ENCODE assay signal across 1 cellular context in the genomic region with DNA sequence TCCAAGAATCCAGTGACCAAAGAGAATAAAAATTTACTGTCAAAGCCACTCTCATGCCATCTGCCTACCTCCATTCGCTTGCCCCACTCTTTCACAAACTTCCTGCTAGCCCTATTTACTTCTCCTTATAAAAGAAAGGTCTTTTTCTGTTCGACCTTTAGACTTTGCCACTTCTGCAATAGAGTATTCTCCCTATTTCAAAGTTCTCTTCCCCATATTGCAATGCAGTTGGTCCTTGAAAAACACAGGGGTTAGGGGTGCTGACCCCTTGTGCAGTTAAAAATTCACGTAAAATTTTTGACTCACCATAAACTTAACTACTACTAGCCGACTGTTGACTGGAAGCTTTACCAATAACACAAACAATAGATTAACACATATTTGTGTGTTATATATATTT.
A peak's percentile ranks its signal among the peaks of the same experiment; 100 is the strongest.
TF ChIP-seq lines count a peak whose summit lies in the region.

No MANE protein-coding gene starts in this region.

TF ChIP-seq in HepG2, 621 proteins besides CTCF, POLR2A, EP300 and RAD21 (continued from another document and continues in another):
- TF ChIP-seq, protein P1, sequence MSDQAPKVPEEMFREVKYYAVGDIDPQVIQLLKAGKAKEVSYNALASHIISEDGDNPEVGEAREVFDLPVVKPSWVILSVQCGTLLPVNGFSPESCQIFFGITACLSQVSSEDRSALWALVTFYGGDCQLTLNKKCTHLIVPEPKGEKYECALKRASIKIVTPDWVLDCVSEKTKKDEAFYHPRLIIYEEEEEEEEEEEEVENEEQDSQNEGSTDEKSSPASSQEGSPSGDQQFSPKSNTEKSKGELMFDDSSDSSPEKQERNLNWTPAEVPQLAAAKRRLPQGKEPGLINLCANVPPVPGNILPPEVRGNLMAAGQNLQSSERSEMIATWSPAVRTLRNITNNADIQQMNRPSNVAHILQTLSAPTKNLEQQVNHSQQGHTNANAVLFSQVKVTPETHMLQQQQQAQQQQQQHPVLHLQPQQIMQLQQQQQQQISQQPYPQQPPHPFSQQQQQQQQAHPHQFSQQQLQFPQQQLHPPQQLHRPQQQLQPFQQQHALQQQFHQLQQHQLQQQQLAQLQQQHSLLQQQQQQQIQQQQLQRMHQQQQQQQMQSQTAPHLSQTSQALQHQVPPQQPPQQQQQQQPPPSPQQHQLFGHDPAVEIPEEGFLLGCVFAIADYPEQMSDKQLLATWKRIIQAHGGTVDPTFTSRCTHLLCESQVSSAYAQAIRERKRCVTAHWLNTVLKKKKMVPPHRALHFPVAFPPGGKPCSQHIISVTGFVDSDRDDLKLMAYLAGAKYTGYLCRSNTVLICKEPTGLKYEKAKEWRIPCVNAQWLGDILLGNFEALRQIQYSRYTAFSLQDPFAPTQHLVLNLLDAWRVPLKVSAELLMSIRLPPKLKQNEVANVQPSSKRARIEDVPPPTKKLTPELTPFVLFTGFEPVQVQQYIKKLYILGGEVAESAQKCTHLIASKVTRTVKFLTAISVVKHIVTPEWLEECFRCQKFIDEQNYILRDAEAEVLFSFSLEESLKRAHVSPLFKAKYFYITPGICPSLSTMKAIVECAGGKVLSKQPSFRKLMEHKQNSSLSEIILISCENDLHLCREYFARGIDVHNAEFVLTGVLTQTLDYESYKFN (CRISPR knock-in tag; conservative IDR thresholded peaks at IDR 0.05), result peak; percentile 32; the same call in 1 of the 2 replicates
- no peak for TF ChIP-seq ZMYM3 (CRISPR knock-in tag; IDR thresholded peaks at IDR 0.05)
- TF ChIP-seq ZBTB43 (CRISPR knock-in tag; conservative IDR thresholded peaks at IDR 0.05), result no peak
- TF ChIP-seq ZNF589 (CRISPR knock-in tag; conservative IDR thresholded peaks at IDR 0.05), result no peak
- no peak for TF ChIP-seq ZNF720 (CRISPR knock-in tag; IDR thresholded peaks at IDR 0.05)
- TF ChIP-seq HMG20B (CRISPR knock-in tag; conservative IDR thresholded peaks at IDR 0.05), result no peak
- no peak for TF ChIP-seq GATAD1 (CRISPR knock-in tag; IDR thresholded peaks at IDR 0.05)
- TF ChIP-seq MTF2 (CRISPR knock-in tag; IDR thresholded peaks at IDR 0.05; ENCODE audit: borderline replicate concordance), result no peak
- TF ChIP-seq BCL6 (CRISPR knock-in tag; IDR thresholded peaks at IDR 0.05), result peak; percentile 51
- TF ChIP-seq ARNTL (CRISPR knock-in tag; IDR thresholded peaks at IDR 0.05), result no peak
- no peak for TF ChIP-seq ZFYVE20 (CRISPR knock-in tag; IDR thresholded peaks at IDR 0.05; ENCODE audit: borderline replicate concordance, low read depth)
- TF ChIP-seq, protein P2, sequence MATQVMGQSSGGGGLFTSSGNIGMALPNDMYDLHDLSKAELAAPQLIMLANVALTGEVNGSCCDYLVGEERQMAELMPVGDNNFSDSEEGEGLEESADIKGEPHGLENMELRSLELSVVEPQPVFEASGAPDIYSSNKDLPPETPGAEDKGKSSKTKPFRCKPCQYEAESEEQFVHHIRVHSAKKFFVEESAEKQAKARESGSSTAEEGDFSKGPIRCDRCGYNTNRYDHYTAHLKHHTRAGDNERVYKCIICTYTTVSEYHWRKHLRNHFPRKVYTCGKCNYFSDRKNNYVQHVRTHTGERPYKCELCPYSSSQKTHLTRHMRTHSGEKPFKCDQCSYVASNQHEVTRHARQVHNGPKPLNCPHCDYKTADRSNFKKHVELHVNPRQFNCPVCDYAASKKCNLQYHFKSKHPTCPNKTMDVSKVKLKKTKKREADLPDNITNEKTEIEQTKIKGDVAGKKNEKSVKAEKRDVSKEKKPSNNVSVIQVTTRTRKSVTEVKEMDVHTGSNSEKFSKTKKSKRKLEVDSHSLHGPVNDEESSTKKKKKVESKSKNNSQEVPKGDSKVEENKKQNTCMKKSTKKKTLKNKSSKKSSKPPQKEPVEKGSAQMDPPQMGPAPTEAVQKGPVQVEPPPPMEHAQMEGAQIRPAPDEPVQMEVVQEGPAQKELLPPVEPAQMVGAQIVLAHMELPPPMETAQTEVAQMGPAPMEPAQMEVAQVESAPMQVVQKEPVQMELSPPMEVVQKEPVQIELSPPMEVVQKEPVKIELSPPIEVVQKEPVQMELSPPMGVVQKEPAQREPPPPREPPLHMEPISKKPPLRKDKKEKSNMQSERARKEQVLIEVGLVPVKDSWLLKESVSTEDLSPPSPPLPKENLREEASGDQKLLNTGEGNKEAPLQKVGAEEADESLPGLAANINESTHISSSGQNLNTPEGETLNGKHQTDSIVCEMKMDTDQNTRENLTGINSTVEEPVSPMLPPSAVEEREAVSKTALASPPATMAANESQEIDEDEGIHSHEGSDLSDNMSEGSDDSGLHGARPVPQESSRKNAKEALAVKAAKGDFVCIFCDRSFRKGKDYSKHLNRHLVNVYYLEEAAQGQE (IDR thresholded peaks at IDR 0.05; ENCODE audit: borderline replicate concordance in 1 of 2, low read depth in 1 of 2, low read length in 2 of 2), result no peak
- TF ChIP-seq, protein P3, sequence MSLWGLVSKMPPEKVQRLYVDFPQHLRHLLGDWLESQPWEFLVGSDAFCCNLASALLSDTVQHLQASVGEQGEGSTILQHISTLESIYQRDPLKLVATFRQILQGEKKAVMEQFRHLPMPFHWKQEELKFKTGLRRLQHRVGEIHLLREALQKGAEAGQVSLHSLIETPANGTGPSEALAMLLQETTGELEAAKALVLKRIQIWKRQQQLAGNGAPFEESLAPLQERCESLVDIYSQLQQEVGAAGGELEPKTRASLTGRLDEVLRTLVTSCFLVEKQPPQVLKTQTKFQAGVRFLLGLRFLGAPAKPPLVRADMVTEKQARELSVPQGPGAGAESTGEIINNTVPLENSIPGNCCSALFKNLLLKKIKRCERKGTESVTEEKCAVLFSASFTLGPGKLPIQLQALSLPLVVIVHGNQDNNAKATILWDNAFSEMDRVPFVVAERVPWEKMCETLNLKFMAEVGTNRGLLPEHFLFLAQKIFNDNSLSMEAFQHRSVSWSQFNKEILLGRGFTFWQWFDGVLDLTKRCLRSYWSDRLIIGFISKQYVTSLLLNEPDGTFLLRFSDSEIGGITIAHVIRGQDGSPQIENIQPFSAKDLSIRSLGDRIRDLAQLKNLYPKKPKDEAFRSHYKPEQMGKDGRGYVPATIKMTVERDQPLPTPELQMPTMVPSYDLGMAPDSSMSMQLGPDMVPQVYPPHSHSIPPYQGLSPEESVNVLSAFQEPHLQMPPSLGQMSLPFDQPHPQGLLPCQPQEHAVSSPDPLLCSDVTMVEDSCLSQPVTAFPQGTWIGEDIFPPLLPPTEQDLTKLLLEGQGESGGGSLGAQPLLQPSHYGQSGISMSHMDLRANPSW (CRISPR knock-in tag; IDR thresholded peaks at IDR 0.05; ENCODE audit: borderline replicate concordance), result no peak
- TF ChIP-seq SOX5 (CRISPR knock-in tag; IDR thresholded peaks at IDR 0.05; ENCODE audit: borderline replicate concordance), result 0 out of 2 replicates have a peak, but pooled peaks have one; percentile 20
- peak; percentile 95 for TF ChIP-seq ZNF775 (CRISPR knock-in tag; IDR thresholded peaks at IDR 0.05; ENCODE audit: borderline replicate concordance)
- no peak for TF ChIP-seq ZNF704 (CRISPR knock-in tag; IDR thresholded peaks at IDR 0.05; ENCODE audit: borderline replicate concordance)
- TF ChIP-seq CCAR2 (optimal IDR thresholded peaks at IDR 0.05; ENCODE audit: low read depth, low read length), result no peak
- TF ChIP-seq, protein P4, sequence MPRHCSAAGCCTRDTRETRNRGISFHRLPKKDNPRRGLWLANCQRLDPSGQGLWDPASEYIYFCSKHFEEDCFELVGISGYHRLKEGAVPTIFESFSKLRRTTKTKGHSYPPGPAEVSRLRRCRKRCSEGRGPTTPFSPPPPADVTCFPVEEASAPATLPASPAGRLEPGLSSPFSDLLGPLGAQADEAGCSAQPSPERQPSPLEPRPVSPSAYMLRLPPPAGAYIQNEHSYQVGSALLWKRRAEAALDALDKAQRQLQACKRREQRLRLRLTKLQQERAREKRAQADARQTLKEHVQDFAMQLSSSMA (CRISPR knock-in tag; IDR thresholded peaks at IDR 0.05), result no peak
- 0 out of 2 replicates have a peak, but pooled peaks have one; percentile 47 for TF ChIP-seq TRIM24 (CRISPR knock-in tag; IDR thresholded peaks at IDR 0.05)
- TF ChIP-seq MBD4 (IDR thresholded peaks at IDR 0.05; ENCODE audit: borderline replicate concordance, low read length), result no peak; the same call in 1 of the 2 replicates
- no peak for TF ChIP-seq NR3C1 (CRISPR knock-in tag; IDR thresholded peaks at IDR 0.05)
- TF ChIP-seq ZNF605 (CRISPR knock-in tag; IDR thresholded peaks at IDR 0.05), result no peak
- peak; percentile 28; the same call in 1 of the 2 replicates for TF ChIP-seq ZSCAN5A (CRISPR knock-in tag; IDR thresholded peaks at IDR 0.05; ENCODE audit: borderline replicate concordance)
- TF ChIP-seq ZBTB7B (CRISPR knock-in tag; IDR thresholded peaks at IDR 0.05), result no peak
- TF ChIP-seq NFIC (IDR thresholded peaks at IDR 0.05; ENCODE audit: low read length), result peak; percentile 41; the same call in 1 of the 2 replicates
- TF ChIP-seq HNF4A (CRISPR knock-in tag; IDR thresholded peaks at IDR 0.05), result peak; percentile 84
- peak; percentile 39; the same call in 1 of the 2 replicates for TF ChIP-seq TARDBP (CRISPR knock-in tag; IDR thresholded peaks at IDR 0.05)
- 0 out of 2 replicates have a peak, but pooled peaks have one; percentile 44 for TF ChIP-seq RARA (CRISPR knock-in tag; IDR thresholded peaks at IDR 0.05)
- TF ChIP-seq, protein P5, sequence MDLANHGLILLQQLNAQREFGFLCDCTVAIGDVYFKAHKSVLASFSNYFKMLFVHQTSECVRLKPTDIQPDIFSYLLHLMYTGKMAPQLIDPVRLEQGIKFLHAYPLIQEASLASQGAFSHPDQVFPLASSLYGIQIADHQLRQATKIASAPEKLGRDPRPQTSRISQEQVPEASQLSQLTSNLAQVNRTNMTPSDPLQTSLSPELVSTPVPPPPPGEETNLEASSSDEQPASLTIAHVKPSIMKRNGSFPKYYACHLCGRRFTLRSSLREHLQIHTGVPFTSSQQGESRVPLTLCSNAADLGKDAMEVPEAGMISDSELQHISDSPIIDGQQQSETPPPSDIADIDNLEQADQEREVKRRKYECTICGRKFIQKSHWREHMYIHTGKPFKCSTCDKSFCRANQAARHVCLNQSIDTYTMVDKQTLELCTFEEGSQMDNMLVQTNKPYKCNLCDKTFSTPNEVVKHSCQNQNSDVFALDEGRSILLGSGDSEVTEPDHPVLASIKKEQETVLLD (CRISPR knock-in tag; IDR thresholded peaks at IDR 0.05; ENCODE audit: low read depth), result no peak
- TF ChIP-seq NFE2L1 (CRISPR knock-in tag; IDR thresholded peaks at IDR 0.05; ENCODE audit: borderline replicate concordance), result no peak
- no peak for TF ChIP-seq ZNF530 (CRISPR knock-in tag; IDR thresholded peaks at IDR 0.05; ENCODE audit: low read depth)
- TF ChIP-seq HNF4G (IDR thresholded peaks at IDR 0.05; ENCODE audit: borderline replicate concordance, low read depth, low read length), result peak; percentile 75; the same call in 1 of the 2 replicates
- TF ChIP-seq HNF4G (CRISPR knock-in tag; IDR thresholded peaks at IDR 0.05; ENCODE audit: borderline replicate concordance, low read depth), result no peak
- no peak for TF ChIP-seq DPF2 (CRISPR knock-in tag; IDR thresholded peaks at IDR 0.05; ENCODE audit: borderline replicate concordance, low read depth)
- no peak for TF ChIP-seq SRF (IDR thresholded peaks at IDR 0.05; ENCODE audit: low read depth, low read length)
- no peak for TF ChIP-seq ZNF44 (CRISPR knock-in tag; IDR thresholded peaks at IDR 0.05)
- peak; percentile 14; the same call in 1 of the 2 replicates for TF ChIP-seq CREM (IDR thresholded peaks at IDR 0.05)
- no peak for TF ChIP-seq CREM (CRISPR knock-in tag; IDR thresholded peaks at IDR 0.05)
- TF ChIP-seq, protein P6, sequence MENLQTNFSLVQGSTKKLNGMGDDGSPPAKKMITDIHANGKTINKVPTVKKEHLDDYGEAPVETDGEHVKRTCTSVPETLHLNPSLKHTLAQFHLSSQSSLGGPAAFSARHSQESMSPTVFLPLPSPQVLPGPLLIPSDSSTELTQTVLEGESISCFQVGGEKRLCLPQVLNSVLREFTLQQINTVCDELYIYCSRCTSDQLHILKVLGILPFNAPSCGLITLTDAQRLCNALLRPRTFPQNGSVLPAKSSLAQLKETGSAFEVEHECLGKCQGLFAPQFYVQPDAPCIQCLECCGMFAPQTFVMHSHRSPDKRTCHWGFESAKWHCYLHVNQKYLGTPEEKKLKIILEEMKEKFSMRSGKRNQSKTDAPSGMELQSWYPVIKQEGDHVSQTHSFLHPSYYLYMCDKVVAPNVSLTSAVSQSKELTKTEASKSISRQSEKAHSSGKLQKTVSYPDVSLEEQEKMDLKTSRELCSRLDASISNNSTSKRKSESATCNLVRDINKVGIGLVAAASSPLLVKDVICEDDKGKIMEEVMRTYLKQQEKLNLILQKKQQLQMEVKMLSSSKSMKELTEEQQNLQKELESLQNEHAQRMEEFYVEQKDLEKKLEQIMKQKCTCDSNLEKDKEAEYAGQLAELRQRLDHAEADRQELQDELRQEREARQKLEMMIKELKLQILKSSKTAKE (CRISPR knock-in tag; IDR thresholded peaks at IDR 0.05; ENCODE audit: borderline replicate concordance), result no peak
